Comparison of ENCODE assay signal across 1 cellular context in genomic region chr6:26312501-26313390, GRCh38.
TF ChIP-seq lines count a peak whose summit lies in the region.

No MANE protein-coding gene starts in this region.

TF ChIP-seq in HepG2, 621 proteins besides CTCF, POLR2A, EP300 and RAD21 (continued from another document and continues in another):
- TF ChIP-seq XRCC5 (optimal IDR thresholded peaks at IDR 0.05; ENCODE audit: low read length), result no peak
- TF ChIP-seq KLF12 (CRISPR knock-in tag; IDR thresholded peaks at IDR 0.05; ENCODE audit: borderline replicate concordance), result peak; percentile 43; the same call in 1 of the 2 replicates
- TF ChIP-seq HMGXB4 (CRISPR knock-in tag; IDR thresholded peaks at IDR 0.05; ENCODE audit: borderline replicate concordance in 1 of 2, low read depth in 1 of 2), result peak; percentile 99 to 100
- no peak; a peak in 1 of 4 replicates for TF ChIP-seq NR2F1 (CRISPR knock-in tag; IDR thresholded peaks at IDR 0.05)
- TF ChIP-seq TIGD3 (CRISPR knock-in tag; IDR thresholded peaks at IDR 0.05; ENCODE audit: borderline replicate concordance), result no peak
- no peak for TF ChIP-seq TERF1 (CRISPR knock-in tag; IDR thresholded peaks at IDR 0.05)
- TF ChIP-seq USF2 (IDR thresholded peaks at IDR 0.05; ENCODE audit: low read depth, low read length), result no peak
- no peak for TF ChIP-seq USF2 (CRISPR knock-in tag; IDR thresholded peaks at IDR 0.05; ENCODE audit: borderline replicate concordance)
- no peak for TF ChIP-seq HOXA7 (CRISPR knock-in tag; IDR thresholded peaks at IDR 0.05)
- TF ChIP-seq ZNF234 (CRISPR knock-in tag; conservative IDR thresholded peaks at IDR 0.05), result no peak
- TF ChIP-seq DR1 (CRISPR knock-in tag; IDR thresholded peaks at IDR 0.05), result peak; percentile 44; the same call in 1 of the 2 replicates
- TF ChIP-seq ZNF879 (CRISPR knock-in tag; IDR thresholded peaks at IDR 0.05), result no peak
- TF ChIP-seq SP4 (CRISPR knock-in tag; IDR thresholded peaks at IDR 0.05), result peak; percentile 62; the same call in 1 of the 2 replicates
- TF ChIP-seq PATZ1 (CRISPR knock-in tag; IDR thresholded peaks at IDR 0.05), result peak; percentile 62; the same call in 1 of the 2 replicates
- peak; percentile 79; the same call in 1 of the 2 replicates for TF ChIP-seq KAT7 (CRISPR knock-in tag; IDR thresholded peaks at IDR 0.05; ENCODE audit: borderline replicate concordance)
- TF ChIP-seq NBN (conservative IDR thresholded peaks at IDR 0.05), result no peak
- TF ChIP-seq CBX2 (IDR thresholded peaks at IDR 0.05; ENCODE audit: low read depth, low read length), result no peak
- TF ChIP-seq CBX2 (CRISPR knock-in tag; IDR thresholded peaks at IDR 0.05; ENCODE audit: low read depth), result no peak
- TF ChIP-seq E2F2 (CRISPR knock-in tag; IDR thresholded peaks at IDR 0.05; ENCODE audit: borderline replicate concordance), result 0 out of 2 replicates have a peak, but pooled peaks have one; percentile 91
- no peak for TF ChIP-seq ATRX (CRISPR knock-in tag; IDR thresholded peaks at IDR 0.05; ENCODE audit: borderline replicate concordance)
- no peak for TF ChIP-seq KLF9 (CRISPR knock-in tag; IDR thresholded peaks at IDR 0.05; ENCODE audit: low read depth)
- TF ChIP-seq BCL3 (CRISPR knock-in tag; IDR thresholded peaks at IDR 0.05), result no peak
- peak; percentile 64; the same call in 1 of the 2 replicates for TF ChIP-seq ZNF335 (CRISPR knock-in tag; IDR thresholded peaks at IDR 0.05)
- peak; percentile 47 for TF ChIP-seq HOMEZ (CRISPR knock-in tag; IDR thresholded peaks at IDR 0.05; ENCODE audit: low read depth)
- TF ChIP-seq TEAD2 (CRISPR knock-in tag; IDR thresholded peaks at IDR 0.05), result no peak
- TF ChIP-seq KLF6 (CRISPR knock-in tag; IDR thresholded peaks at IDR 0.05), result 0 out of 2 replicates have a peak, but pooled peaks have one; percentile 31
- TF ChIP-seq PAWR (CRISPR knock-in tag; IDR thresholded peaks at IDR 0.05; ENCODE audit: borderline replicate concordance), result no peak
- TF ChIP-seq SMAD3 (CRISPR knock-in tag; IDR thresholded peaks at IDR 0.05), result peak; percentile 88
- peak; percentile 50; the same call in 1 of the 2 replicates for TF ChIP-seq ZNF687 (CRISPR knock-in tag; IDR thresholded peaks at IDR 0.05)
- TF ChIP-seq HNRNPLL (IDR thresholded peaks at IDR 0.05; ENCODE audit: low read depth, low read length, poor library complexity, severe bottlenecking), result peak; percentile 49
- TF ChIP-seq ARNTL (CRISPR knock-in tag; IDR thresholded peaks at IDR 0.05), result no peak
- TF ChIP-seq ZXDC (CRISPR knock-in tag; IDR thresholded peaks at IDR 0.05), result no peak
- peak; percentile 57; the same call in 1 of the 2 replicates for TF ChIP-seq ZNF768 (CRISPR knock-in tag; IDR thresholded peaks at IDR 0.05)
